In the genomic region with DNA sequence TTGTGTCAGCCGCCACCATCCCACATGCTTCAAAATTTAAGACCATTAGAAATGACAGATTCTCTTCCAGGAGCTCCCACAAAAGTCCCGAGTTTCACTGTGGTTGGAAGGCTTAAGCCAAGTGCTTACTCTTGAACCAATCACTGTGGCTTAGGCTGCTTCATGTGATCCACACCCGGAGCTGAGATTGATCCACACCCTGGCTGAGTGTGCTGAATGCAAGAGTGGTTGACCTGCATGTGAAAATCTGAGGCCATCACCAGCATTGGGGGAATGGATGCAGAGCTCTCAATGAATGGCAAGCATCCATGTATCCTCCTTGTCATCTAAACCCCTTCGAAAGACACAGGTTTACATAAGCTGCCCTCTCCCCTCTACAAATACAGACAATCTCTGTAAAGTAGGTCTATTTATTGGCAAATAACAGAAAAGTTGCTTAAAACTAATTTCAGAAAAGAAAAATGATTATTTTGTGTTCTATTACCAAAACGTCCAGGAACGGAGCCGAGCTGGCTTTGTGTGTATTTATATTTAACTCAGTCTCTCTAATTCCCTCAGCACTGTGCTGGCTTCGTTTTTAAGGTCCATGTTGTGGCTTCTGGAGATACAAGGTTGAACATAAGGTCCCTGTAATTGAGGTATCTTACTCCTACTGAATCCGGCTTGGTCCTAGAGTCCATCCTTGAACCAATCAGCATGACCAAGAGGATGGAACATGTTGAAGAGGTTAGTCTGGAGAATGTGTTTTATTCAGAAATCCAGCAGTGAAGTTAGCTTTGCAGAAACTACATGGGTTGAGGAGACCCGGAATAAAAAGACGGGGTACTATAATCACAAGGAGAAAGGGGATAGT, we compare ENCODE assay signal across 20 cellular contexts.
"Had no signal": no experiment of that assay in that cellular context is flagged by ENCODE, and none has a peak within 500 bp of the region (broad histone marks: within the 10 kb centered on the region; RNA-seq: fewer than 3 reads in every experiment).

No MANE protein-coding gene starts in this region.

- H3K4me1 ChIP-seq: breast epithelium, gastroesophageal sphincter, left ventricle myocardium inferior, spleen, tibial nerve had no signal

- H3K4me3 ChIP-seq: breast epithelium, gastroesophageal sphincter, hepatocyte, left ventricle myocardium inferior, mucosa of descending colon, spleen, tibial nerve had no signal

- H3K27ac ChIP-seq: breast epithelium, gastroesophageal sphincter, hepatocyte, left ventricle myocardium inferior, spleen, tibial nerve had no signal

- DNase-seq: activated CD4-positive, alpha-beta memory T cell treated with anti-CD3 and anti-CD28 coated beads for 36 hours; activated CD4-positive, alpha-beta T cell treated with anti-CD3 and anti-CD28 coated beads for 48 hours; activated CD8-positive, alpha-beta memory T cell treated with anti-CD3 and anti-CD28 coated beads, Interleukin-2, amount 50 U/mL, for 48 hours; activated gamma-delta T cell; activated naive CD4-positive, alpha-beta T cell treated with anti-CD3 and anti-CD28 coated beads, Interleukin-2, amount 10 ng/mL, durations not matched to agents 7 days and 5 days; activated naive CD8-positive, alpha-beta T cell treated with anti-CD3 and anti-CD28 coated beads, Interleukin-2, amount 10 ng/mL, durations not matched to agents 7 days and 5 days; activated T-cell treated with anti-CD3 and anti-CD28 coated beads, Interleukin-2, amount 50 U/mL, for 24 hours; central memory CD4-positive, alpha-beta T cell; islet precursor cell; left ventricle myocardium inferior; mucosa of descending colon; posterior cingulate gyrus; right cardiac atrium; spleen; stimulated activated naive CD4-positive, alpha-beta T cell had no signal

- H3K36me3 ChIP-seq: breast epithelium, gastroesophageal sphincter, left ventricle myocardium inferior, spleen, tibial nerve had no signal

- H3K79me2 ChIP-seq: hepatocyte had no signal

- ATAC-seq: gastroesophageal sphincter; mucosa of descending colon; natural killer cell treated with Interleukin-12 subunit alpha and Interleukin-12 subunit beta and Interleukin-15 and Interleukin-18, amount 100 ng/mL, for 72 hours; right cardiac atrium had no signal

- H2AFZ ChIP-seq: hepatocyte had no signal

- H3K4me2 ChIP-seq: hepatocyte had no signal

- H3K27me3 ChIP-seq: breast epithelium, gastroesophageal sphincter, hepatocyte, spleen, tibial nerve had no signal
